Comparison of ENCODE assay signal across 8 cellular contexts in genomic region chr1:1306070-1306660, GRCh38. TPM values are rescaled to one million over a fixed set of nuclear protein-coding genes. Genes with fewer than 3 reads are reported as not detected.
DNase-seq lines count a peak whose midpoint lies in the region; ATAC-seq, FAIRE-seq and TF ChIP-seq lines count a peak whose summit lies in the region.

No MANE protein-coding gene starts in this region.

- TF ChIP-seq CTCF in fibroblast of mammary gland (conservative IDR thresholded peaks at IDR 0.05; ENCODE audit: control insufficient read depth, insufficient read depth, low read depth, low read length) = peak; percentile 12

- no peak for FAIRE-seq in frontal cortex (lab: Jason Lieb, UNC)

- no peak for ATAC-seq in stimulated activated memory B cell treated with anti-CD40 and anti-IgM and Interleukin-4, amounts not matched to agents 10 μg/mL and 1 μg/mL and 100 μg/mL, for 72 hours
- no peak for ATAC-seq in HG03457 (IDR thresholded peaks at IDR 0.05; ENCODE audit: unreplicated experiment)

- H3K27me3 Mint-ChIP-seq in activated T-cell treated with anti-CD3 and anti-CD28 coated beads, Interleukin-2, amount 50 U/mL, for 24 hours = no peaks in the 10 kb centered on the region
- H3K27me3 Mint-ChIP-seq in stimulated activated memory B cell treated with anti-CD40 and anti-IgM and Interleukin-4, amounts not matched to agents 10 μg/mL and 1 μg/mL and 100 μg/mL, for 72 hours = no peaks in the 10 kb centered on the region

- H3K27ac Mint-ChIP-seq in activated T-cell treated with anti-CD3 and anti-CD28 coated beads, Interleukin-2, amount 50 U/mL, for 24 hours = peak overlapping the region; percentile 90
- H3K27ac Mint-ChIP-seq in stimulated activated memory B cell treated with anti-CD40 and anti-IgM and Interleukin-4, amounts not matched to agents 10 μg/mL and 1 μg/mL and 100 μg/mL, for 72 hours = peak overlapping the region; percentile 83

- peak overlapping the region; percentile 85 for H3K4me3 Mint-ChIP-seq in activated T-cell treated with anti-CD3 and anti-CD28 coated beads, Interleukin-2, amount 50 U/mL, for 24 hours
- peak overlapping the region; percentile 80 for H3K4me3 Mint-ChIP-seq in stimulated activated memory B cell treated with anti-CD40 and anti-IgM and Interleukin-4, amounts not matched to agents 10 μg/mL and 1 μg/mL and 100 μg/mL, for 72 hours

- peak overlapping the region; percentile 62 for H3K4me3 ChIP-seq in fibroblast of mammary gland (ENCODE audit: control insufficient read depth, low read depth, low read length)

- H3K9me3 Mint-ChIP-seq in activated T-cell treated with anti-CD3 and anti-CD28 coated beads, Interleukin-2, amount 50 U/mL, for 24 hours = no peaks in the 10 kb centered on the region
- no peaks in the 10 kb centered on the region for H3K9me3 Mint-ChIP-seq in stimulated activated memory B cell treated with anti-CD40 and anti-IgM and Interleukin-4, amounts not matched to agents 10 μg/mL and 1 μg/mL and 100 μg/mL, for 72 hours

- H3K36me3 Mint-ChIP-seq in activated T-cell treated with anti-CD3 and anti-CD28 coated beads, Interleukin-2, amount 50 U/mL, for 24 hours (ENCODE audit: low read depth) = peaks cover 24% of the 10 kb centered on the region
- no peaks in the 10 kb centered on the region for H3K36me3 Mint-ChIP-seq in stimulated activated memory B cell treated with anti-CD40 and anti-IgM and Interleukin-4, amounts not matched to agents 10 μg/mL and 1 μg/mL and 100 μg/mL, for 72 hours

- H3K4me1 Mint-ChIP-seq in activated T-cell treated with anti-CD3 and anti-CD28 coated beads, Interleukin-2, amount 50 U/mL, for 24 hours (ENCODE audit: low read depth) = peaks cover 33% of the 10 kb centered on the region
- H3K4me1 Mint-ChIP-seq in stimulated activated memory B cell treated with anti-CD40 and anti-IgM and Interleukin-4, amounts not matched to agents 10 μg/mL and 1 μg/mL and 100 μg/mL, for 72 hours = peaks cover 36% of the 10 kb centered on the region

- no peak for DNase-seq in activated T-cell treated with anti-CD3 and anti-CD28 coated beads, Interleukin-2, amount 50 U/mL, for 24 hours
- DNase-seq in activated T-cell treated with anti-CD3 and anti-CD28 coated beads, Interleukin-2, amount 50 U/mL, for 1 hour = no peak
- DNase-seq in SW480 (ENCODE audit: low spot score) (peak; percentile 56), fibroblast of mammary gland (ENCODE audit: low read depth) (no peak), NCI-H524 treated with DMSO at 0.1 percent for 48 hours (lab: John Stamatoyannopoulos, UW) (no peak), frontal cortex (ENCODE audit: low spot score in 2 of 2) (no peak)

RNA-seq across cellular contexts. Expression of gene ACAP3, which starts 1.6 kb away (rescaled TPM):
- total RNA-seq in frontal cortex = 63.2 TPM

RNA-seq across cellular contexts. Expression of gene PUSL1, which starts 2.2 kb away (rescaled TPM):
- total RNA-seq in frontal cortex = 6.5 TPM

RNA-seq across cellular contexts. Expression of gene INTS11, which starts 18.3 kb away (rescaled TPM):
- 28.9 TPM for total RNA-seq in frontal cortex

RNA-seq across cellular contexts. Expression of gene CPTP, which starts 18.4 kb away (rescaled TPM):
- total RNA-seq in frontal cortex = 14.3 TPM

RNA-seq across cellular contexts. Expression of gene TAS1R3, which starts 24.9 kb away (rescaled TPM):
- 0.41 TPM for total RNA-seq in frontal cortex
